20 cellular contexts compared by ENCODE assay signal in the genomic region with DNA sequence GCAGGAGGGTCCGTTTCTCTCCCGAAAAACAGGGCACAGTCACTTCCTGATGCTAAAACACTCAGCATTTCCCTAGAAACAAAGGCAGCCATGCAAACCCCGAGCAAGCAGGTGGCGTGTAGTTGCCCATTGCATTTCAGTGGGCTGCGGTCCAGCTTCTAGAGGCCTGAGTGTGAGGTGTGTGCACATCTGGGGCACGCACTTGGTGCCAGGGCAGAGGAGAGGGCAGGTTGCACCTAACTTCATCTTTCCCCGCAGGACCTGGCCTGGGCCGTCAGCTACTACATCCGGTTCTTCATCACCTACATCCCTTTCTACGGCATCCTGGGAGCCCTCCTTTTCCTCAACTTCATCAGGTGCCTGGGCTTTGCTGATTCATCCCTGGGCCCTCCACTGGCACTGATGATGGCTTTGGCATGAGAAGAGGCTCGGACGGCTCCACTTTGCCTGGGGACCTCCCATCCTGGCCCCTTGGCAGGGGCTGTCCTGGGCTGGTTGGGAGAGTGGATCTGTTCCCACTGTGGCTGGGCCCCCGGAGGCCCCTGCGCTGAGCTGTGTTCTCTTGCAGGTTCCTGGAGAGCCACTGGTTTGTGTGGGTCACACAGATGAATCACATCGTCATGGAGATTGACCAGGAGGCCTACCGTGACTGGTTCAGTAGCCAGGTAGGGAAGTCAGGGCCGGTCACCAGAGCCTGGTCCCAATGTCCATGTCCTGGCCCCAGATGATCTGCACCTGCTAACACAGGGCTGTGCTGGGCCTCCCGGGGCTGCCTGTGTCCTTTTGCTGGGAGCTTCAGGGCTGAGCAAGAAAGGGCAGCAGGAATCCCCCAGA. TPM values are rescaled to one million over a fixed set of nuclear protein-coding genes. Genes with fewer than 3 reads are reported as not detected.
DNase-seq lines count a peak whose midpoint lies in the region; ATAC-seq and TF ChIP-seq lines count a peak whose summit lies in the region.
"Had no signal": no experiment of that assay in that cellular context is flagged by ENCODE, and none has a peak within 500 bp of the region (broad histone marks: within the 10 kb centered on the region; RNA-seq: fewer than 3 reads in every experiment).

No MANE protein-coding gene starts in this region.

- H3F3A ChIP-seq in GM23338 (replicated peaks; ENCODE audit: low read depth) = peaks cover 6% of the 10 kb centered on the region; the same call in 1 of the 2 replicates

- H3K27me3 ChIP-seq in cardiac muscle cell (no peaks in the 10 kb centered on the region), osteoblast (ENCODE audit: insufficient read depth, low read length) (no peaks in the 10 kb centered on the region), GM23338 (ENCODE audit: insufficient read depth) (no peaks in the 10 kb centered on the region)
- H3K27me3 ChIP-seq: BLaER1 treated with 17β-estradiol and CSF1 and Interleukin-3, amounts not matched to agents 10 nM and 100 nM had no signal

- no peak overlapping the region for H3K27ac Mint-ChIP-seq in activated naive CD8-positive, alpha-beta T cell treated with anti-CD3 and anti-CD28 coated beads, Interleukin-2, amount 50 U/mL, for 24 hours
- no peak overlapping the region for H3K27ac Mint-ChIP-seq in GM23338

- intact Hi-C loops in cardiac septum (cut with DNase I) = no loop called here

- TF ChIP-seq CTCF in cardiac muscle cell (IDR thresholded peaks at IDR 0.05; ENCODE audit: low read depth, low read length) = no peak
- no peak for TF ChIP-seq CTCF in osteoblast (IDR thresholded peaks at IDR 0.05; ENCODE audit: extremely low read depth, low read depth, low read length)
- no peak for TF ChIP-seq CTCF in GM13977 (IDR thresholded peaks at IDR 0.05; ENCODE audit: extremely low read depth, insufficient read depth, missing control alignments)
- no peak for TF ChIP-seq CTCF in GM23338 (conservative IDR thresholded peaks at IDR 0.05; ENCODE audit: low read depth in 2 of 2)
- TF ChIP-seq CTCF in GM20000 (IDR thresholded peaks at IDR 0.05; ENCODE audit: extremely low read depth, missing control alignments) = no peak

- no peaks in the 10 kb centered on the region for H3K27me3 Mint-ChIP-seq in activated naive CD8-positive, alpha-beta T cell treated with anti-CD3 and anti-CD28 coated beads, Interleukin-2, amount 50 U/mL, for 24 hours
- H3K27me3 Mint-ChIP-seq in GM23338 (ENCODE audit: insufficient read depth, low read depth, poor library complexity) = peaks cover 4% of the 10 kb centered on the region
- H3K27me3 Mint-ChIP-seq: CD8-positive, alpha-beta memory T cell had no signal

- H3K9me3 ChIP-seq in cardiac muscle cell (ENCODE audit: low read depth) (no peaks in the 10 kb centered on the region), osteoblast (ENCODE audit: low read depth, low read length) (no peaks in the 10 kb centered on the region)
- H3K9me3 ChIP-seq: BLaER1 treated with 17β-estradiol and CSF1 and Interleukin-3, amounts not matched to agents 10 nM and 100 nM; SK-N-SH had no signal

- H3K4me3 ChIP-seq in cardiac muscle cell (no peak overlapping the region), osteoblast (ENCODE audit: insufficient read depth, low read length) (no peak overlapping the region), GM23338 (no peak overlapping the region)
- H3K4me3 ChIP-seq: BLaER1 treated with 17β-estradiol and CSF1 and Interleukin-3, amounts not matched to agents 10 nM and 100 nM; PC-9 had no signal

- H2AFZ ChIP-seq in osteoblast (ENCODE audit: low read length) (no peak overlapping the region), GM23338 (no peak overlapping the region)
- H2AFZ ChIP-seq: PC-9 had no signal

- DNase-seq in cardiac muscle cell (ENCODE audit: low read depth in 1 of 2, low spot score in 1 of 2) = no peak
- DNase-seq in cardiac septum (ENCODE audit: low spot score) = no peak
- peak; percentile 19 for DNase-seq in HK-2 (ENCODE audit: unreplicated experiment)
- no peak for DNase-seq in activated naive CD8-positive, alpha-beta T cell treated with anti-CD3 and anti-CD28 coated beads, Interleukin-2, amount 50 U/mL, for 24 hours
- DNase-seq in osteoblast (ENCODE audit: insufficient read length, low spot score, missing footprints) = peak; percentile 70
- DNase-seq in GM13977 (ENCODE audit: low spot score) = no peak
- DNase-seq in GM23338 (ENCODE audit: low spot score) = no peak
- no peak for DNase-seq in GM20000 (ENCODE audit: low spot score)
- DNase-seq: CD8-positive, alpha-beta memory T cell; DMS79; HCEC 1CT; MV-4-11; NCI-H1417; NCI-H187; NCI-H226; NCI-H524; PC-9; SHP77; SK-N-SH had no signal

- no peaks in the 10 kb centered on the region for H4K20me1 ChIP-seq in osteoblast (ENCODE audit: insufficient read depth, low read length)
- H4K20me1 ChIP-seq in GM23338 (replicated peaks; ENCODE audit: insufficient read depth) = peaks cover 5% of the 10 kb centered on the region

- peak overlapping the region; percentile 93 for H3K27ac ChIP-seq in cardiac muscle cell
- H3K27ac ChIP-seq in osteoblast (ENCODE audit: low read depth, low read length) = no peak overlapping the region
- H3K27ac ChIP-seq in GM23338 (ENCODE audit: low read depth) = no peak overlapping the region
- H3K27ac ChIP-seq: BLaER1 treated with 17β-estradiol and CSF1 and Interleukin-3, amounts not matched to agents 10 nM and 100 nM; PC-9 had no signal

- H3K9me2 ChIP-seq in GM23338 (ENCODE audit: insufficient read depth) = no peaks in the 10 kb centered on the region
- H3K9me2 ChIP-seq: SK-N-SH had no signal

- H3K36me3 ChIP-seq in cardiac muscle cell (peaks cover 26% of the 10 kb centered on the region), osteoblast (ENCODE audit: insufficient read depth, low read length) (peaks cover 3% of the 10 kb centered on the region), GM23338 (ENCODE audit: insufficient read depth) (peaks cover 35% of the 10 kb centered on the region)

- no peak overlapping the region for H3K4me3 Mint-ChIP-seq in activated naive CD8-positive, alpha-beta T cell treated with anti-CD3 and anti-CD28 coated beads, Interleukin-2, amount 50 U/mL, for 24 hours
- H3K4me3 Mint-ChIP-seq in GM23338 = no peak overlapping the region
- H3K4me3 Mint-ChIP-seq: CD8-positive, alpha-beta memory T cell had no signal

- H3K4me2 ChIP-seq in osteoblast (ENCODE audit: insufficient read depth, low read length) = no peak overlapping the region
- H3K4me2 ChIP-seq in GM23338 = no peak overlapping the region
- H3K4me2 ChIP-seq: BLaER1 treated with 17β-estradiol and CSF1 and Interleukin-3, amounts not matched to agents 10 nM and 100 nM; PC-9; SK-N-SH had no signal

- no peaks in the 10 kb centered on the region for H3K9me3 Mint-ChIP-seq in activated naive CD8-positive, alpha-beta T cell treated with anti-CD3 and anti-CD28 coated beads, Interleukin-2, amount 50 U/mL, for 24 hours
- no peaks in the 10 kb centered on the region; the same call in 2 of the 3 replicates for H3K9me3 Mint-ChIP-seq in GM23338
- H3K9me3 Mint-ChIP-seq: CD8-positive, alpha-beta memory T cell had no signal

- in situ Hi-C loops in GM13977 (cut with MboI; ENCODE audit: low pct_unique_long_range_greater_than_20kb, low sequenced_read_pairs, unreplicated experiment) = no loop called here

- H3K4me1 Mint-ChIP-seq in activated naive CD8-positive, alpha-beta T cell treated with anti-CD3 and anti-CD28 coated beads, Interleukin-2, amount 50 U/mL, for 24 hours = no peaks in the 10 kb centered on the region
- peaks cover 5% of the 10 kb centered on the region for H3K4me1 Mint-ChIP-seq in GM23338
- H3K4me1 Mint-ChIP-seq: CD8-positive, alpha-beta memory T cell had no signal

- peaks cover 18% of the 10 kb centered on the region for H3K4me1 ChIP-seq in cardiac muscle cell (ENCODE audit: low read depth)
- H3K4me1 ChIP-seq in osteoblast (ENCODE audit: insufficient read depth, low read length) = no peaks in the 10 kb centered on the region
- no peaks in the 10 kb centered on the region for H3K4me1 ChIP-seq in GM23338 (ENCODE audit: insufficient read depth)

- peak; percentile 22 for ATAC-seq in activated naive CD8-positive, alpha-beta T cell treated with anti-CD3 and anti-CD28 coated beads, Interleukin-2, amount 50 U/mL, for 24 hours
- no peak for ATAC-seq in GM23338

- no peaks in the 10 kb centered on the region for H3K79me2 ChIP-seq in osteoblast (ENCODE audit: insufficient read depth, low read length)
- H3K79me2 ChIP-seq in GM23338 (replicated peaks; ENCODE audit: insufficient read depth) = 0 out of 2 replicates have a peak, but pooled peaks cover 3% of the 10 kb centered on the region

- peaks cover 1% of the 10 kb centered on the region for H3K36me3 Mint-ChIP-seq in activated naive CD8-positive, alpha-beta T cell treated with anti-CD3 and anti-CD28 coated beads, Interleukin-2, amount 50 U/mL, for 24 hours (ENCODE audit: low read depth)
- H3K36me3 Mint-ChIP-seq in GM23338 (ENCODE audit: low read depth) = peaks cover 74% of the 10 kb centered on the region

TF ChIP-seq in GM23338, 12 proteins besides CTCF, POLR2A, EP300 and RAD21 (continues in another document):
- TF ChIP-seq ZNF114 (CRISPR knock-in tag; IDR thresholded peaks at IDR 0.05) = no peak

RNA-seq across cellular contexts. Expression of gene FADS3, which starts 28.4 kb away (rescaled TPM):
- 42.0 and 42.9 TPM in 2 replicates for total RNA-seq in cardiac muscle cell
- 45.0 and 48.0 TPM in 2 replicates for polyA plus RNA-seq in cardiac muscle cell
- total RNA-seq in cardiac septum = 126 TPM
- 127 and 144 TPM in 2 replicates for total RNA-seq in osteoblast
- 73.5 and 91.4 TPM in 2 replicates for total RNA-seq in GM23338 (2014; rRNA removed; shearing (Covaris generic))
- 44.4 and 44.6 TPM in 2 replicates for polyA plus RNA-seq in GM23338 (2016; fragmentation: Nextera tagmentation; extraction: Ambion mirVana)

RNA-seq across cellular contexts. Expression of gene FADS2, which starts 34.8 kb away (rescaled TPM):
- 103 and 239 TPM in 2 replicates for total RNA-seq in cardiac muscle cell
- 129 and 262 TPM in 2 replicates for polyA plus RNA-seq in cardiac muscle cell
- total RNA-seq in cardiac septum = 25.8 TPM
- total RNA-seq in osteoblast = 258 and 275 TPM in 2 replicates
- 354 and 392 TPM in 2 replicates for total RNA-seq in GM23338 (2014; rRNA removed; shearing (Covaris generic))
- 124 and 126 TPM in 2 replicates for polyA plus RNA-seq in GM23338 (2016; fragmentation: Nextera tagmentation; extraction: Ambion mirVana)

RNA-seq across cellular contexts. Expression of gene FADS1, which starts 46.1 kb away (rescaled TPM):
- total RNA-seq in cardiac muscle cell = 114 and 164 TPM in 2 replicates
- polyA plus RNA-seq in cardiac muscle cell = 183 and 249 TPM in 2 replicates
- total RNA-seq in cardiac septum = 34.0 TPM
- total RNA-seq in osteoblast = 303 and 323 TPM in 2 replicates
- total RNA-seq in GM23338 (2014; rRNA removed; shearing (Covaris generic)) = 103 and 119 TPM in 2 replicates
- 67.6 and 74.9 TPM in 2 replicates for polyA plus RNA-seq in GM23338 (2016; fragmentation: Nextera tagmentation; extraction: Ambion mirVana)

RNA-seq across cellular contexts. Expression of gene RAB3IL1, which starts 54.4 kb away (rescaled TPM):
- total RNA-seq in cardiac muscle cell (6.7 and 11.6 TPM in 2 replicates), cardiac septum (9.4 TPM), osteoblast (15.9 and 20.3 TPM in 2 replicates)
- polyA plus RNA-seq in cardiac muscle cell (8.3 and 14.6 TPM in 2 replicates), GM23338 (2016; fragmentation: Nextera tagmentation; extraction: Ambion mirVana) (3.4 and 3.9 TPM in 2 replicates)
- total RNA-seq in GM23338 (2014; rRNA removed; shearing (Covaris generic)) = 2.7 and 4.0 TPM in 2 replicates
- polyA plus RNA-seq: CD8-positive, alpha-beta memory T cell had no signal

Comparison
In these comparisons a context has a peak if more than half of its experiments do, and no peak if none do; other contexts are left out.
1. DNase-seq: peak in HK-2 (single experiment) and osteoblast (single experiment); none in cardiac muscle cell (0 of 2), cardiac septum (single experiment), activated naive CD8-positive, alpha-beta T cell treated with anti-CD3 and anti-CD28 coated beads, Interleukin-2, amount 50 U/mL, for 24 hours (single experiment), GM13977 (single experiment), GM23338 (single experiment) and GM20000 (single experiment).